21 cellular contexts compared by ENCODE assay signal in the genomic region with DNA sequence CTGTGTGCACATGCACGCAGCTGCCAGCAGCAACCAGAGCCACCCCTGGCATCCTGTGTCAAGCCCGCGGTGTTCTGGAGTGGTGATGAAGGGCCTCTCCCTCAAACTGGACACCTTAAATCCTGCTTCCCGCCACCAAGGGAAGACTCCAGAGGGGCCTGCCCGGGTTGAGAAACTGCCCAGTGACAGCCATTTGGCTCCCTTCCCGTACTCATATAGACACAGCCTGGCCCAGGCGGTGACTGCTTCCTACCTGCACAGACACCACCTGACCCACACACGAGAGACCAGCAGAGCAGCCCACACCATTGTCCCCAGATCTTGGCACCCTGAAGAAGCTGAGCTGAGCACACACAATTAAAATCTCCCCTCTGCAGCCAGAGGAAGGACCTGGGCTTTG.
DNase-seq lines count a peak whose midpoint lies in the region; ATAC-seq and TF ChIP-seq lines count a peak whose summit lies in the region.
"Had no signal": no experiment of that assay in that cellular context is flagged by ENCODE, and none has a peak within 500 bp of the region (broad histone marks: within the 10 kb centered on the region; RNA-seq: fewer than 3 reads in every experiment).

No MANE protein-coding gene starts in this region.

- H3K27me3 ChIP-seq in CD8-positive, alpha-beta memory T cell (ENCODE audit: insufficient read depth, low read length, poor library complexity, severe bottlenecking) = no peaks in the 10 kb centered on the region
- H3K27me3 ChIP-seq in HUES48 (ENCODE audit: control insufficient read depth, insufficient read depth, low read length) = 0 out of 2 replicates have a peak, but pooled peaks cover 4% of the 10 kb centered on the region
- H3K27me3 ChIP-seq in iPS-20b (ENCODE audit: insufficient read depth, low read length) = peaks cover 14% of the 10 kb centered on the region

- intact Hi-C loops in mucosa of descending colon (cut with DNase I, micrococcal nuclease) = no loop called here

- peaks cover 19% of the 10 kb centered on the region for H3K4me1 ChIP-seq in CD8-positive, alpha-beta memory T cell (ENCODE audit: insufficient read depth, low read length)
- H3K4me1 ChIP-seq in HUES48 (ENCODE audit: control insufficient read depth, insufficient read depth, low read length) (peaks cover 18% of the 10 kb centered on the region), iPS-20b (ENCODE audit: insufficient read depth, low read length) (peaks cover 14% of the 10 kb centered on the region), mucosa of descending colon (ENCODE audit: low read depth) (no peaks in the 10 kb centered on the region)
- H3K4me1 ChIP-seq: foreskin keratinocyte had no signal

- no peak for ATAC-seq in HG03095 (IDR thresholded peaks at IDR 0.05; ENCODE audit: unreplicated experiment)
- no peak for ATAC-seq in mucosa of descending colon
- ATAC-seq: activated CD8-positive, alpha-beta T cell treated with anti-CD3 and anti-CD28 coated beads, Interleukin-2, amount 10 ng/mL, durations not matched to agents 7 days and 5 days; activated T-cell treated with anti-CD3 and anti-CD28 coated beads, Interleukin-2, amount 50 U/mL, for 72 hours; foreskin keratinocyte; HCT116; left colon; sciatic nerve; stimulated activated naive CD8-positive, alpha-beta T cell treated with anti-CD3 and anti-CD28 coated beads, Interleukin-15, amount 100 ng/mL, for 72 hours had no signal

- H3K4me3 ChIP-seq in CD8-positive, alpha-beta memory T cell (ENCODE audit: low read length) = no peak overlapping the region
- no peak overlapping the region for H3K4me3 ChIP-seq in HUES48 (ENCODE audit: low read depth, low read length)
- H3K4me3 ChIP-seq in iPS-20b (ENCODE audit: low read length) = no peak overlapping the region
- no peak overlapping the region for H3K4me3 ChIP-seq in mucosa of descending colon

- H3K27me3 Mint-ChIP-seq in CD8-positive, alpha-beta memory T cell = peaks cover 7 to 57% of the 10 kb centered on the region in 2 donors

- no peaks in the 10 kb centered on the region for H3K9me3 Mint-ChIP-seq in CD8-positive, alpha-beta memory T cell
- H3K9me3 Mint-ChIP-seq: activated T-cell treated with anti-CD3 and anti-CD28 coated beads, Interleukin-2, amount 50 U/mL, for 72 hours; stimulated activated naive CD8-positive, alpha-beta T cell treated with anti-CD3 and anti-CD28 coated beads, Interleukin-15, amount 100 ng/mL, for 72 hours had no signal

- peak overlapping the region in 2 of 8 donors; percentile 64 to 84 for H3K27ac Mint-ChIP-seq in CD8-positive, alpha-beta memory T cell
- H3K27ac Mint-ChIP-seq: activated CD8-positive, alpha-beta T cell treated with anti-CD3 and anti-CD28 coated beads, Interleukin-2, amount 10 ng/mL, durations not matched to agents 7 days and 5 days; activated naive CD8-positive, alpha-beta T cell; activated T-cell treated with anti-CD3 and anti-CD28 coated beads, Interleukin-2, amount 50 U/mL, for 72 hours; stimulated activated naive CD8-positive, alpha-beta T cell treated with anti-CD3 and anti-CD28 coated beads, Interleukin-15, amount 100 ng/mL, for 72 hours had no signal

- peak overlapping the region in 4 of 7 donors; percentile 1 to 69 (median 40) for H3K4me3 Mint-ChIP-seq in CD8-positive, alpha-beta memory T cell
- H3K4me3 Mint-ChIP-seq: activated CD8-positive, alpha-beta T cell treated with anti-CD3 and anti-CD28 coated beads, Interleukin-2, amount 10 ng/mL, durations not matched to agents 7 days and 5 days; activated naive CD8-positive, alpha-beta T cell; activated T-cell treated with anti-CD3 and anti-CD28 coated beads, Interleukin-2, amount 50 U/mL, for 72 hours; CD4-positive, CD25-positive, alpha-beta regulatory T cell; stimulated activated naive CD8-positive, alpha-beta T cell treated with anti-CD3 and anti-CD28 coated beads, Interleukin-15, amount 100 ng/mL, for 72 hours had no signal

- DNase-seq in CD8-positive, alpha-beta memory T cell = no peak
- peak; percentile 71 for DNase-seq in NCI-H345 treated with DMSO at 0.1 percent for 48 hours (lab: John Stamatoyannopoulos, UW; ENCODE audit: unreplicated experiment)
- DNase-seq in 8988T = no peak
- no peak for DNase-seq in mucosa of descending colon
- DNase-seq in kidney glomerular epithelial cell (lab: John Stamatoyannopoulos, UW) = no peak
- DNase-seq: activated CD8-positive, alpha-beta T cell treated with anti-CD3 and anti-CD28 coated beads, Interleukin-2, amount 10 ng/mL, durations not matched to agents 7 days and 5 days; activated T-cell treated with anti-CD3 and anti-CD28 coated beads, Interleukin-2, amount 50 U/mL, for 72 hours; CD4-positive, CD25-positive, alpha-beta regulatory T cell; foreskin keratinocyte; left colon; occipital lobe; SHP77 treated with DMSO at 0.1 percent for 48 hours; stimulated activated naive CD8-positive, alpha-beta T cell treated with anti-CD3 and anti-CD28 coated beads, Interleukin-15, amount 100 ng/mL, for 72 hours; WERI-Rb-1 had no signal

- peaks cover 29 to 39% (median 32%) of the 10 kb centered on the region in 3 donors for H3K4me1 Mint-ChIP-seq in CD8-positive, alpha-beta memory T cell

- no peaks in the 10 kb centered on the region for H3K36me3 Mint-ChIP-seq in CD8-positive, alpha-beta memory T cell
- H3K36me3 Mint-ChIP-seq: activated naive CD8-positive, alpha-beta T cell; CD4-positive, CD25-positive, alpha-beta regulatory T cell had no signal

- CTCF ChIA-PET in CD8-positive, alpha-beta memory T cell (lab: Charles Lee) = no interaction called here

- H3K9me3 ChIP-seq in CD8-positive, alpha-beta memory T cell (ENCODE audit: low read length) = no peaks in the 10 kb centered on the region
- H3K9me3 ChIP-seq in HUES48 (ENCODE audit: control insufficient read depth, insufficient read depth, low read length) (no peaks in the 10 kb centered on the region), iPS-20b (ENCODE audit: insufficient read depth, low read depth, low read length) (no peaks in the 10 kb centered on the region), mucosa of descending colon (no peaks in the 10 kb centered on the region)

- no peak overlapping the region for H3K27ac ChIP-seq in CD8-positive, alpha-beta memory T cell (ENCODE audit: low read depth, low read length)
- H3K27ac ChIP-seq in HUES48 (ENCODE audit: low read depth, low read length) (no peak overlapping the region), iPS-20b (ENCODE audit: low read length) (no peak overlapping the region)
- H3K27ac ChIP-seq: foreskin keratinocyte, HL-60, WERI-Rb-1 had no signal

- no peak for TF ChIP-seq CTCF in mucosa of descending colon (IDR thresholded peaks at IDR 0.05)

- peak overlapping the region; percentile 20; the same call in 1 of the 2 replicates for H3K9ac ChIP-seq in HUES48 (ENCODE audit: low read depth, low read length)
- H3K9ac ChIP-seq in iPS-20b (ENCODE audit: low read depth, low read length) = peak overlapping the region; percentile 8; the same call in 1 of the 2 replicates

- POLR2A ChIA-PET in CD8-positive, alpha-beta memory T cell (lab: Charles Lee) = interaction anchor here (0.7 kb wide), 1 partner anchor 174 kb away, joined by 5 read pairs; no protein-coding TSS in a partner anchor

- no peaks in the 10 kb centered on the region for H3K36me3 ChIP-seq in CD8-positive, alpha-beta memory T cell (ENCODE audit: insufficient read depth, low read length)
- H3K36me3 ChIP-seq in HUES48 (ENCODE audit: control insufficient read depth, insufficient read depth, low read length) (no peaks in the 10 kb centered on the region), iPS-20b (ENCODE audit: insufficient read depth, low read depth, low read length) (no peaks in the 10 kb centered on the region), mucosa of descending colon (ENCODE audit: low read depth) (no peaks in the 10 kb centered on the region)
- H3K36me3 ChIP-seq: WERI-Rb-1 had no signal
